In genomic region chr1:209741889-209742288, GRCh38 we compare ENCODE assay signal across 21 cellular contexts. TPM values are rescaled to one million over a fixed set of nuclear protein-coding genes. Genes with fewer than 3 reads are reported as not detected.
DNase-seq lines count a peak whose midpoint lies in the region; ATAC-seq and TF ChIP-seq lines count a peak whose summit lies in the region.
"Had no signal": no experiment of that assay in that cellular context is flagged by ENCODE, and none has a peak within 500 bp of the region (broad histone marks: within the 10 kb centered on the region; RNA-seq: fewer than 3 reads in every experiment).

No MANE protein-coding gene starts in this region.

- H3K36me3 ChIP-seq in SK-N-SH (replicated peaks in 1 of 2; ENCODE audit: control insufficient read depth in 1 of 2, insufficient read depth in 2 of 2, low read length in 1 of 2) (no peaks in the 10 kb centered on the region), heart right ventricle (no peaks in the 10 kb centered on the region), stomach smooth muscle (ENCODE audit: control insufficient read depth in 2 of 2, insufficient read depth in 2 of 2, low read length in 2 of 2) (no peaks in the 10 kb centered on the region)
- H3K36me3 ChIP-seq: suprapubic skin had no signal

- peak overlapping the region; percentile 8 for H3K27ac Mint-ChIP-seq in activated naive CD8-positive, alpha-beta T cell treated with anti-CD3 and anti-CD28 coated beads, Interleukin-2, amount 50 U/mL, for 24 hours

- ATAC-seq in SK-N-SH treated with all-trans-retinoic acid at 6 μM for 48 hours (no peak), heart right ventricle (peak; percentile 57 to 90 (median 80)), HG03520 (IDR thresholded peaks at IDR 0.05; ENCODE audit: unreplicated experiment) (no peak)
- ATAC-seq in activated naive CD8-positive, alpha-beta T cell treated with anti-CD3 and anti-CD28 coated beads, Interleukin-2, amount 50 U/mL, for 24 hours = no peak
- ATAC-seq: activated CD4-positive, CD25-positive, alpha-beta regulatory T cell treated with anti-CD3 and anti-CD28 coated beads, Interleukin-2, amount 50 U/mL, for 24 hours had no signal

- 0 out of 2 replicates have a peak overlapping the region, but pooled peaks have one; percentile 27 for H2AFZ ChIP-seq in SK-N-SH (ENCODE audit: low read depth)

- no peak for TF ChIP-seq EP300 in SK-N-SH (IDR thresholded peaks at IDR 0.05; ENCODE audit: borderline replicate concordance in 1 of 2, low read depth in 1 of 2, low read length in 1 of 2)

- no peaks in the 10 kb centered on the region for H3K9me3 Mint-ChIP-seq in activated naive CD8-positive, alpha-beta T cell treated with anti-CD3 and anti-CD28 coated beads, Interleukin-2, amount 50 U/mL, for 24 hours
- H3K9me3 Mint-ChIP-seq: HFFc6 had no signal

- no peaks in the 10 kb centered on the region for H3K9me2 ChIP-seq in SK-N-SH

- H3K4me3 ChIP-seq in SK-N-SH (ENCODE audit: low read depth in 2 of 2, low read length in 1 of 2) (no peak overlapping the region), heart right ventricle (peak overlapping the region in 2 of 10 donors; percentile 18 to 27), stomach smooth muscle (ENCODE audit: low read length in 2 of 2) (peak overlapping the region in 1 of 2 donors; percentile 55)
- H3K4me3 ChIP-seq: suprapubic skin had no signal

- H3K4me3 Mint-ChIP-seq in activated naive CD8-positive, alpha-beta T cell treated with anti-CD3 and anti-CD28 coated beads, Interleukin-2, amount 50 U/mL, for 24 hours = no peak overlapping the region

- H3K4me2 ChIP-seq in SK-N-SH = peak overlapping the region; percentile 19

- H3K9ac ChIP-seq in SK-N-SH (0 out of 2 replicates have a peak overlapping the region, but pooled peaks have one; percentile 21), stomach smooth muscle (ENCODE audit: low read length in 2 of 2) (peak overlapping the region in 1 of 2 donors; percentile 21)

- no peaks in the 10 kb centered on the region for H3K79me2 ChIP-seq in SK-N-SH (ENCODE audit: insufficient read depth)

- no peaks in the 10 kb centered on the region for H3K27me3 Mint-ChIP-seq in activated naive CD8-positive, alpha-beta T cell treated with anti-CD3 and anti-CD28 coated beads, Interleukin-2, amount 50 U/mL, for 24 hours

- H3K36me3 Mint-ChIP-seq in activated naive CD8-positive, alpha-beta T cell treated with anti-CD3 and anti-CD28 coated beads, Interleukin-2, amount 50 U/mL, for 24 hours (ENCODE audit: low read depth) = no peaks in the 10 kb centered on the region

- H3K27ac ChIP-seq in SK-N-SH (ENCODE audit: low read depth in 2 of 2, low read length in 1 of 2) = peak overlapping the region in 1 of 2 experiments; percentile 85; a peak in 2 of 4 replicates
- H3K27ac ChIP-seq in heart right ventricle = peak overlapping the region; percentile 58 to 92 (median 82)
- peak overlapping the region; percentile 11 for H3K27ac ChIP-seq in stomach smooth muscle (ENCODE audit: low read length)
- H3K27ac ChIP-seq: 22Rv1 had no signal

- POLR2A ChIA-PET in SK-N-SH (lab: Yijun Ruan, JAX) = no interaction called here

- DNase-seq in SK-N-SH = no peak
- no peak for DNase-seq in activated naive CD8-positive, alpha-beta T cell treated with anti-CD3 and anti-CD28 coated beads, Interleukin-2, amount 50 U/mL, for 24 hours
- peak in 1 of 2 donors; percentile 37 for DNase-seq in heart right ventricle
- no peak for DNase-seq in NCI-H510A treated with DMSO at 0.1 percent for 48 hours (lab: John Stamatoyannopoulos, UW)
- no peak for DNase-seq in T1000 (lab: John Stamatoyannopoulos, UW)
- DNase-seq: activated T-cell treated with anti-CD3 and anti-CD28 coated beads for 4 hours; effector CD4-positive, alpha-beta T cell; midbrain; NCI-H1930; NCI-H748 treated with DMSO at 0.1 percent for 48 hours; occipital lobe; stimulated activated CD4-positive, alpha-beta T cell treated with anti-CD3 and anti-CD28 coated beads, Interleukin-12 subunit alpha, Interleukin-12 subunit beta, amount 100 ng/mL, for 4 hours; T-helper 1 cell had no signal

- 85% methylated on average over 2 of the region's 2 CpGs for WGBS in SK-N-SH (ENCODE audit: low lambda C conversion rate)
- WGBS in heart right ventricle, 2 donors = 27 to 49% methylated on average over 2 of the region's 2 CpGs

- no peaks in the 10 kb centered on the region for H3K27me3 ChIP-seq in SK-N-SH (ENCODE audit: insufficient read depth)
- H3K27me3 ChIP-seq in heart right ventricle = no peaks in the 10 kb centered on the region
- H3K27me3 ChIP-seq in stomach smooth muscle (ENCODE audit: control insufficient read depth in 1 of 2, insufficient read depth in 2 of 2, low read length in 2 of 2) = no peaks in the 10 kb centered on the region
- H3K27me3 ChIP-seq: suprapubic skin had no signal

- no peaks in the 10 kb centered on the region for H4K20me1 ChIP-seq in SK-N-SH (ENCODE audit: insufficient read depth)

- peaks cover 9% of the 10 kb centered on the region for H3F3A ChIP-seq in SK-N-SH (replicated peaks; ENCODE audit: insufficient read depth)

- intact Hi-C loops in heart right ventricle (cut with DNase I) = loop anchor here in 5 of 10 donors (10.0 kb wide), 4 partner anchors 47 to 167 kb away; no protein-coding TSS in a partner anchor

- TF ChIP-seq CTCF in SK-N-SH (IDR thresholded peaks at IDR 0.05) (no peak), heart right ventricle (IDR thresholded peaks at IDR 0.05) (no peak)

- TF ChIP-seq RAD21 in SK-N-SH (IDR thresholded peaks at IDR 0.05; ENCODE audit: low read length) = no peak

- peaks cover 38% of the 10 kb centered on the region for H3K4me1 Mint-ChIP-seq in activated naive CD8-positive, alpha-beta T cell treated with anti-CD3 and anti-CD28 coated beads, Interleukin-2, amount 50 U/mL, for 24 hours

- peaks cover 8 to 25% of the 10 kb centered on the region in 2 experiments for H3K4me1 ChIP-seq in SK-N-SH (ENCODE audit: control insufficient read depth in 1 of 2, insufficient read depth in 2 of 2, low read depth in 1 of 2, low read length in 1 of 2)
- H3K4me1 ChIP-seq in heart right ventricle = peaks cover 5 to 45% (median 26%) of the 10 kb centered on the region in 9 donors
- peaks cover 11% of the 10 kb centered on the region for H3K4me1 ChIP-seq in stomach smooth muscle (ENCODE audit: control insufficient read depth, insufficient read depth, low read length)

- no peaks in the 10 kb centered on the region for H3K9me3 ChIP-seq in SK-N-SH
- no peaks in the 10 kb centered on the region for H3K9me3 ChIP-seq in heart right ventricle
- H3K9me3 ChIP-seq in stomach smooth muscle (ENCODE audit: control insufficient read depth in 2 of 2, low read length in 2 of 2) = no peaks in the 10 kb centered on the region
- H3K9me3 ChIP-seq: suprapubic skin had no signal

- CTCF ChIA-PET in SK-N-SH (lab: Yijun Ruan, JAX) = no interaction called here

TF ChIP-seq in SK-N-SH, 30 proteins besides CTCF, POLR2A, EP300 and RAD21:
- no peak for TF ChIP-seq RXRA (IDR thresholded peaks at IDR 0.05; ENCODE audit: borderline replicate concordance, low read depth)

TF ChIP-seq in SK-N-SH treated with all-trans-retinoic acid at 6 μM for 48 hours, 23 proteins besides CTCF, POLR2A, EP300 and RAD21 (continues in another document):
- TF ChIP-seq ESRRG (CRISPR knock-in tag; IDR thresholded peaks at IDR 0.05) (no peak), TSHZ2 (CRISPR knock-in tag; IDR thresholded peaks at IDR 0.05) (no peak), CREB5 (CRISPR knock-in tag; IDR thresholded peaks at IDR 0.05; ENCODE audit: low read depth) (no peak)

RNA-seq across cellular contexts. Expression of gene TRAF3IP3, which starts 14.0 kb away (rescaled TPM):
- 0.31 and 0.60 TPM in 2 replicates for polyA plus RNA-seq in SK-N-SH (2012; rRNA removed)
- 0.27 and 0.39 TPM in 2 replicates for polyA plus RNA-seq in SK-N-SH (2012; cell fraction: cytosol; rRNA removed)
- polyA plus RNA-seq in SK-N-SH (2012; cell fraction: nucleus; rRNA removed) = 1.0 and 1.1 TPM in 2 replicates
- total RNA-seq in heart right ventricle = 1 to 10 TPM in 4 of 10 donors, under 1 TPM in 6; 0.45 to 8.0 (median 0.85) TPM
- under 1 TPM; 0.58 to 0.59 TPM for polyA plus RNA-seq in heart right ventricle

RNA-seq across cellular contexts. Expression of gene HSD11B1, which starts 37.2 kb away (rescaled TPM):
- 0.23 and 0.37 TPM in 2 replicates for polyA plus RNA-seq in SK-N-SH (2012; rRNA removed)
- 0.24 and 0.26 TPM in 2 replicates for polyA plus RNA-seq in SK-N-SH (2012; cell fraction: cytosol; rRNA removed)
- 0.08 and 0.14 TPM in 2 replicates for polyA plus RNA-seq in SK-N-SH (2012; cell fraction: nucleus; rRNA removed)
- 10 to 100 TPM in 1 of 10 donors, 1 to 10 TPM in 9; 1.3 to 15.7 (median 3.0) TPM for total RNA-seq in heart right ventricle
- 1 to 10 TPM in 1 of 2 donors, under 1 TPM in 1; 0.59 to 7.2 TPM for polyA plus RNA-seq in heart right ventricle
- total RNA-seq: frontal cortex, HFFc6, occipital lobe had no signal

RNA-seq across cellular contexts. Expression of gene C1orf74, which starts 42.5 kb away (rescaled TPM):
- polyA plus RNA-seq in SK-N-SH (2012; rRNA removed) (1.5 and 2.1 TPM in 2 replicates), heart right ventricle (1 to 10 TPM; 1.0 to 1.2 TPM)
- polyA plus RNA-seq in SK-N-SH (2012; cell fraction: cytosol; rRNA removed) = 1.7 and 1.9 TPM in 2 replicates
- 1.4 and 2.2 TPM in 2 replicates for polyA plus RNA-seq in SK-N-SH (2012; cell fraction: nucleus; rRNA removed)
- 1 to 10 TPM; 1.2 to 2.8 (median 1.9) TPM for total RNA-seq in heart right ventricle

Comparison
In these comparisons a context has a peak if more than half of its experiments do, and no peak if none do; other contexts are left out.
1. ATAC-seq: peak in heart right ventricle (8 of 8); none in SK-N-SH treated with all-trans-retinoic acid at 6 μM for 48 hours (single experiment), activated naive CD8-positive, alpha-beta T cell treated with anti-CD3 and anti-CD28 coated beads, Interleukin-2, amount 50 U/mL, for 24 hours (single experiment) and HG03520 (single experiment).